Comparison of ENCODE assay signal across 1 cellular context in genomic region chr4:114272226-114272625, GRCh38.
TF ChIP-seq lines count a peak whose summit lies in the region.

No MANE protein-coding gene starts in this region.

TF ChIP-seq in HEK293, 187 proteins besides CTCF, POLR2A, EP300 and RAD21 (continued from another document):
- TF ChIP-seq ZBTB6 (tag by site-specific recombination; IDR thresholded peaks at IDR 0.05) (no peak), ZNF660 (tag by site-specific recombination; IDR thresholded peaks at IDR 0.05) (peak; percentile 46; the same call in 1 of the 2 replicates), REPIN1 (tag by site-specific recombination; IDR thresholded peaks at IDR 0.05; ENCODE audit: low read depth) (no peak), ZNF514 (tag by site-specific recombination; IDR thresholded peaks at IDR 0.05) (no peak), ZNF140 (tag by site-specific recombination; IDR thresholded peaks at IDR 0.05) (no peak), SETDB1 (IDR thresholded peaks at IDR 0.05; ENCODE audit: insufficient read length, low read length) (no peak), BCL11B (tag by site-specific recombination; IDR thresholded peaks at IDR 0.05; ENCODE audit: low read depth) (no peak), ZNF621 (tag by site-specific recombination; IDR thresholded peaks at IDR 0.05) (no peak), ZNF768 (tag by site-specific recombination; IDR thresholded peaks at IDR 0.05) (no peak), KLF1 (tag by site-specific recombination; IDR thresholded peaks at IDR 0.05) (no peak), ZNF221 (tag by site-specific recombination; IDR thresholded peaks at IDR 0.05; ENCODE audit: borderline replicate concordance) (no peak), ATF2 (tag by site-specific recombination; IDR thresholded peaks at IDR 0.05; ENCODE audit: low read depth) (0 out of 2 replicates have a peak, but pooled peaks have one; percentile 38), ZNF391 (tag by site-specific recombination; IDR thresholded peaks at IDR 0.05; ENCODE audit: borderline replicate concordance, low read depth) (no peak), AEBP2 (tag by site-specific recombination; IDR thresholded peaks at IDR 0.05; ENCODE audit: borderline replicate concordance) (no peak), ZNF571 (tag by site-specific recombination; IDR thresholded peaks at IDR 0.05) (no peak)
